In genomic region chr16:2532494-2533141, GRCh38 we compare ENCODE assay signal across 1 cellular context.
TF ChIP-seq lines count a peak whose summit lies in the region.

No MANE protein-coding gene starts in this region.

TF ChIP-seq in K562, 482 proteins besides CTCF, POLR2A, EP300 and RAD21 (continues in another document):
- TF ChIP-seq NCOA6 (IDR thresholded peaks at IDR 0.05), result no peak
- no peak for TF ChIP-seq KHSRP (IDR thresholded peaks at IDR 0.05)
- TF ChIP-seq DNMT1 (IDR thresholded peaks at IDR 0.05), result no peak
- no peak for TF ChIP-seq SLC30A9 (CRISPR knock-in tag; IDR thresholded peaks at IDR 0.05)
- 0 out of 2 replicates have a peak, but pooled peaks have one; percentile 21 for TF ChIP-seq MGA (IDR thresholded peaks at IDR 0.05)
- TF ChIP-seq ZNF253 (CRISPR knock-in tag; conservative IDR thresholded peaks at IDR 0.05), result no peak
- TF ChIP-seq ETV5 (CRISPR knock-in tag; IDR thresholded peaks at IDR 0.05; ENCODE audit: low read depth), result peak; percentile 50; the same call in 1 of the 2 replicates
- TF ChIP-seq ZNF263 (CRISPR knock-in tag; IDR thresholded peaks at IDR 0.05; ENCODE audit: borderline replicate concordance), result peak; percentile 47; the same call in 1 of the 2 replicates
- TF ChIP-seq LARP7 (IDR thresholded peaks at IDR 0.05), result no peak
- no peak for TF ChIP-seq GATA2 (CRISPR knock-in tag; IDR thresholded peaks at IDR 0.05)
- peak; percentile 29; the same call in 1 of the 2 replicates for TF ChIP-seq TFAP4 (CRISPR knock-in tag; IDR thresholded peaks at IDR 0.05; ENCODE audit: borderline replicate concordance)
- TF ChIP-seq POLR2B (IDR thresholded peaks at IDR 0.05; ENCODE audit: low read depth, partially characterized antibody), result peak; percentile 27
- TF ChIP-seq RERE (CRISPR knock-in tag; IDR thresholded peaks at IDR 0.05; ENCODE audit: borderline replicate concordance), result 0 out of 2 replicates have a peak, but pooled peaks have one; percentile 76
- no peak for TF ChIP-seq ZNF347 (CRISPR knock-in tag; IDR thresholded peaks at IDR 0.05; ENCODE audit: low read depth)
- TF ChIP-seq TCF7 (IDR thresholded peaks at IDR 0.05; ENCODE audit: borderline replicate concordance), result no peak
- TF ChIP-seq ZBTB40 (IDR thresholded peaks at IDR 0.05), result peak; percentile 37
- TF ChIP-seq ZBTB40 (CRISPR knock-in tag; IDR thresholded peaks at IDR 0.05), result no peak
- TF ChIP-seq DPF2 (IDR thresholded peaks at IDR 0.05), result 0 out of 2 replicates have a peak, but pooled peaks have one; percentile 11
- TF ChIP-seq CREB1 (IDR thresholded peaks at IDR 0.05), result no peak
- TF ChIP-seq CREB1 (CRISPR knock-in tag; IDR thresholded peaks at IDR 0.05), result peak; percentile 49; the same call in 1 of the 2 replicates
- TF ChIP-seq NFIX (CRISPR knock-in tag; IDR thresholded peaks at IDR 0.05; ENCODE audit: low read depth), result no peak
- TF ChIP-seq NFIC (IDR thresholded peaks at IDR 0.05), result peak; percentile 67
- TF ChIP-seq ZNF280B (CRISPR knock-in tag; IDR thresholded peaks at IDR 0.05), result no peak
